ENCODE assay signal across 8 cellular contexts in genomic region chr7:99040104-99040958, GRCh38.
DNase-seq lines count a peak whose midpoint lies in the region; ATAC-seq and TF ChIP-seq lines count a peak whose summit lies in the region.

No MANE protein-coding gene starts in this region.

- no peaks in the 10 kb centered on the region for H4K20me1 ChIP-seq in OCI-LY7 (ENCODE audit: insufficient read depth, low read length)

- no peaks in the 10 kb centered on the region for H3K79me2 ChIP-seq in OCI-LY7 (ENCODE audit: insufficient read depth, low read depth, low read length)

- H3K27me3 Mint-ChIP-seq in activated T-cell treated with anti-CD3 and anti-CD28 coated beads, Interleukin-2, amount 50 U/mL, for 72 hours (ENCODE audit: low read depth): no peaks in the 10 kb centered on the region
- no peaks in the 10 kb centered on the region for H3K27me3 Mint-ChIP-seq in natural killer cell (ENCODE audit: low read depth in 2 of 2)

- no peaks in the 10 kb centered on the region for H3K4me1 ChIP-seq in HUES6 (ENCODE audit: control insufficient read depth, insufficient read depth, low read length)
- H3K4me1 ChIP-seq in OCI-LY7 (ENCODE audit: insufficient read depth, low read length, poor library complexity, severe bottlenecking): peaks cover 12% of the 10 kb centered on the region

- peak overlapping the region; percentile 9 for H3K9ac ChIP-seq in HUES6 (ENCODE audit: low read length)

- no peak overlapping the region for H3K4me2 ChIP-seq in OCI-LY7 (ENCODE audit: low read length)

- peaks cover 14 to 15% of the 10 kb centered on the region in 2 donors for H3K36me3 Mint-ChIP-seq in activated T-cell treated with anti-CD3 and anti-CD28 coated beads, Interleukin-2, amount 50 U/mL, for 72 hours (ENCODE audit: insufficient read depth in 2 of 2)
- H3K36me3 Mint-ChIP-seq in natural killer cell: peaks cover 18% of the 10 kb centered on the region

- H3K9me3 ChIP-seq in HUES6 (ENCODE audit: control insufficient read depth, insufficient read depth, low read depth, low read length) (no peaks in the 10 kb centered on the region), OCI-LY7 (ENCODE audit: low read length) (no peaks in the 10 kb centered on the region)

- DNase-seq in COLO668 (lab: John Stamatoyannopoulos, UW; ENCODE audit: unreplicated experiment) (peak; percentile 70), OCI-LY7 (ENCODE audit: low spot score) (peak; percentile 72), fibroblast of mammary gland (ENCODE audit: low read depth) (peak; percentile 90), natural killer cell (peak; percentile 44)
- DNase-seq in activated T-cell treated with anti-CD3 and anti-CD28 coated beads, Interleukin-2, amount 50 U/mL, for 72 hours: peak; percentile 58 to 63
- peak; percentile 68 for DNase-seq in stimulated activated naive CD8-positive, alpha-beta T cell treated with anti-CD3 and anti-CD28 coated beads, Interleukin-15, Interleukin-2, amounts not matched to agents 100 U/mL and 50 U/mL, for 24 hours

- peaks cover 81% of the 10 kb centered on the region for H3K36me3 ChIP-seq in HUES6 (ENCODE audit: control insufficient read depth, insufficient read depth, low read length)
- peaks cover 94% of the 10 kb centered on the region for H3K36me3 ChIP-seq in OCI-LY7 (ENCODE audit: insufficient read depth, low read length)

- H3K9me3 Mint-ChIP-seq in activated T-cell treated with anti-CD3 and anti-CD28 coated beads, Interleukin-2, amount 50 U/mL, for 72 hours: no peaks in the 10 kb centered on the region
- H3K9me3 Mint-ChIP-seq in natural killer cell: no peaks in the 10 kb centered on the region

- H3K27ac ChIP-seq in HUES6 (ENCODE audit: low read depth, low read length) (no peak overlapping the region), OCI-LY7 (ENCODE audit: low read depth, low read length, poor library complexity, severe bottlenecking) (no peak overlapping the region)

- TF ChIP-seq CTCF in OCI-LY7 (conservative IDR thresholded peaks at IDR 0.05; ENCODE audit: low read length): peak; percentile 87
- TF ChIP-seq CTCF in fibroblast of mammary gland (conservative IDR thresholded peaks at IDR 0.05; ENCODE audit: control insufficient read depth, insufficient read depth, low read depth, low read length): peak; percentile 69
- TF ChIP-seq CTCF in natural killer cell (IDR thresholded peaks at IDR 0.05): peak; percentile 72

- no peak overlapping the region for H3K4me3 ChIP-seq in HUES6 (ENCODE audit: low read depth, low read length)
- H3K4me3 ChIP-seq in OCI-LY7 (ENCODE audit: low read depth, low read length, poor library complexity, severe bottlenecking): no peak overlapping the region
- H3K4me3 ChIP-seq in fibroblast of mammary gland (ENCODE audit: control insufficient read depth, low read depth, low read length): no peak overlapping the region

- no TSS peak for BruUV-seq in OCI-LY7 (replicated peaks; lab: Mats Ljungman, UMichigan)

- CTCF ChIA-PET in OCI-LY7 (lab: Charles Lee; ENCODE audit: unreplicated experiment): no interaction called here

- H3K4me3 Mint-ChIP-seq in activated T-cell treated with anti-CD3 and anti-CD28 coated beads, Interleukin-2, amount 50 U/mL, for 72 hours: no peak overlapping the region
- H3K4me3 Mint-ChIP-seq in natural killer cell: no peak overlapping the region

- peak; percentile 58 to 69 for ATAC-seq in activated T-cell treated with anti-CD3 and anti-CD28 coated beads, Interleukin-2, amount 50 U/mL, for 72 hours (replicated peaks in 1 of 2)
- peak; percentile 68 to 80 (median 78) for ATAC-seq in natural killer cell
- ATAC-seq in stimulated activated naive CD8-positive, alpha-beta T cell treated with anti-CD3 and anti-CD28 coated beads, Interleukin-15, Interleukin-2, amounts not matched to agents 100 U/mL and 50 U/mL, for 24 hours: peak; percentile 36
- no peak for ATAC-seq in HG02852 (IDR thresholded peaks at IDR 0.05; ENCODE audit: unreplicated experiment)

- no peak overlapping the region for H2AFZ ChIP-seq in OCI-LY7 (ENCODE audit: low read length)

- no peaks in the 10 kb centered on the region for H3K4me1 Mint-ChIP-seq in activated T-cell treated with anti-CD3 and anti-CD28 coated beads, Interleukin-2, amount 50 U/mL, for 72 hours (ENCODE audit: low read depth)
- H3K4me1 Mint-ChIP-seq in natural killer cell: peaks cover 7 to 10% of the 10 kb centered on the region in 2 donors

- H3K27ac Mint-ChIP-seq in activated T-cell treated with anti-CD3 and anti-CD28 coated beads, Interleukin-2, amount 50 U/mL, for 72 hours: peak overlapping the region; percentile 77
- H3K27ac Mint-ChIP-seq in natural killer cell: peak overlapping the region; percentile 41 to 52

- POLR2A ChIA-PET in OCI-LY7 (lab: Charles Lee): no interaction called here

- H3K27me3 ChIP-seq in HUES6 (ENCODE audit: control insufficient read depth, insufficient read depth, low read length): no peaks in the 10 kb centered on the region

- intact Hi-C loops in OCI-LY7 (cut with micrococcal nuclease; ENCODE audit: unreplicated experiment) (loop anchor here (1.0 to 5.0 kb wide), 2 partner anchors 273 to 287 kb away; partner anchors contain the start of gene ARPC1A), natural killer cell (cut with micrococcal nuclease) (loop anchor here (1.0 kb wide), 1 partner anchor 273 kb away; no protein-coding TSS in a partner anchor)

- no peaks in the 10 kb centered on the region for H3K9me2 ChIP-seq in OCI-LY7 (ENCODE audit: insufficient read depth, low read length)
